In the genomic region with DNA sequence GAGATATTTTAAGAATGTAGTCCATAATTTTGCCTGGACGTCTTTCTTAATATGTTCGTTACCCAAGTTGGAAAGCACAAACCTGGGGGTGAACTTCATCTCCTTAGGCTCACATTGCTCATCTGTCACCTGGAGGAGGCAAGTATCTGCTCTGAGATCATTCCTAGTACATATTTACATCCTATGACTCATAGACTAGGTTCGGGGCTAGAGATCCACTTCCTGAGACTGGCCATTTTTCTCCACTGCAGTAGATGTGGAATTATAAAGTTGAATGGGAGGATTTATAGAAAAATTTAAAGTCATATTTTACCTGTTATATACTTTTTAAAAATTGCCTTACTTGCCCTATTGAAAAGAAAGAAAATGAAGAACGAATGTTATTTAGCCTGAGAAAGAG, we compare ENCODE assay signal across 19 cellular contexts.
DNase-seq lines count a peak whose midpoint lies in the region; ATAC-seq and TF ChIP-seq lines count a peak whose summit lies in the region.
"Had no signal": no experiment of that assay in that cellular context is flagged by ENCODE, and none has a peak within 500 bp of the region (broad histone marks: within the 10 kb centered on the region; RNA-seq: fewer than 3 reads in every experiment).

No MANE protein-coding gene starts in this region.

- no peak for ATAC-seq in activated CD4-positive, CD25-positive, alpha-beta regulatory T cell treated with anti-CD3 and anti-CD28 coated beads, Interleukin-2, amount 50 U/mL, for 24 hours
- no peak for ATAC-seq in GM19467 (IDR thresholded peaks at IDR 0.05; ENCODE audit: unreplicated experiment)
- ATAC-seq: effector memory CD8-positive, alpha-beta T cell had no signal

- in situ Hi-C loops in astrocyte of the spinal cord (cut with HindIII; ENCODE audit: low sequenced_read_pairs) = no loop called here

- TF ChIP-seq CTCF in astrocyte of the spinal cord (IDR thresholded peaks at IDR 0.05; ENCODE audit: low read depth, low read length) (no peak), right atrium auricular region (IDR thresholded peaks at IDR 0.05) (no peak)

- H3K4me3 ChIP-seq in astrocyte of the spinal cord (ENCODE audit: low read depth, low read length) = no peak overlapping the region
- H3K4me3 ChIP-seq in right atrium auricular region = no peak overlapping the region
- H3K4me3 ChIP-seq: cardiac muscle cell, MG63, sigmoid colon, thyroid gland had no signal

- peak; percentile 88 for DNase-seq in DMS53 (lab: John Stamatoyannopoulos, UW)
- DNase-seq in LHCN-M2 (ENCODE audit: low read depth) = peak; percentile 24
- DNase-seq in astrocyte of the spinal cord (ENCODE audit: low read depth, low spot score) = peak; percentile 19
- peak; percentile 79 for DNase-seq in iris pigment epithelial cell (ENCODE audit: low read depth)
- no peak for DNase-seq in right atrium auricular region (ENCODE audit: low spot score)
- no peak for DNase-seq in DMS79 (lab: John Stamatoyannopoulos, UW)
- DNase-seq: activated B cell treated with CpG ODN at 0.5 μM for 24 hours; activated naive CD4-positive, alpha-beta T cell treated with anti-CD3 and anti-CD28 coated beads for 36 hours; effector memory CD8-positive, alpha-beta T cell; MG63; NCI-H1930; NCI-H510A treated with DMSO at 0.1 percent for 48 hours; sigmoid colon; stimulated activated CD4-positive, alpha-beta T cell treated with anti-CD3 and anti-CD28 coated beads, Interleukin-4, amount 100 ng/mL, for 24 hours; thyroid gland had no signal

- no peaks in the 10 kb centered on the region for H3K9me3 ChIP-seq in right atrium auricular region
- H3K9me3 ChIP-seq: MG63, neutrophil, sigmoid colon, thyroid gland had no signal

- no peaks in the 10 kb centered on the region for H3K36me3 ChIP-seq in right atrium auricular region
- H3K36me3 ChIP-seq: cardiac muscle cell, MG63, neutrophil, thyroid gland had no signal

- H3K4me1 ChIP-seq in right atrium auricular region = no peaks in the 10 kb centered on the region
- H3K4me1 ChIP-seq: sigmoid colon, thyroid gland had no signal

- H3K27ac ChIP-seq in right atrium auricular region = no peak overlapping the region
- H3K27ac ChIP-seq: cardiac muscle cell, neutrophil, sigmoid colon, thyroid gland had no signal

- no peaks in the 10 kb centered on the region for H3K27me3 ChIP-seq in right atrium auricular region
- H3K27me3 ChIP-seq: cardiac muscle cell, MG63, neutrophil, sigmoid colon, thyroid gland had no signal

Comparison
In these comparisons a context has a peak if more than half of its experiments do, and no peak if none do; other contexts are left out.
1. DNase-seq: peak in DMS53 (single experiment), LHCN-M2 (single experiment), astrocyte of the spinal cord (single experiment) and iris pigment epithelial cell (single experiment); none in right atrium auricular region (single experiment) and DMS79 (single experiment).